ENCODE assay signal across 22 cellular contexts in genomic region chr11:17700991-17701390, GRCh38.
"Had no signal": no experiment of that assay in that cellular context is flagged by ENCODE, and none has a peak within 500 bp of the region (broad histone marks: within the 10 kb centered on the region; RNA-seq: fewer than 3 reads in every experiment).

No MANE protein-coding gene starts in this region.

- H3K4me3 ChIP-seq: colonic mucosa, heart right ventricle, left ventricle myocardium inferior, lung, uterus had no signal

- DNase-seq: activated CD4-positive, alpha-beta T cell treated with anti-CD3 and anti-CD28 coated beads for 36 hours; activated CD4-positive, CD25-positive, alpha-beta regulatory T cell; activated naive CD4-positive, alpha-beta T cell; activated T-cell treated with anti-CD3 and anti-CD28 coated beads for 4 hours; activated T-cell treated with anti-CD3 and anti-CD28 coated beads, Interleukin-2, amount 50 U/mL, for 72 hours; cerebellar nuclear complex; colonic mucosa; effector CD8-positive, alpha-beta T cell; erythroblast; heart right ventricle; left ventricle myocardium inferior; naive B cell; nephron progenitor cell; retina; small intestine; stimulated activated CD4-positive, alpha-beta T cell treated with anti-CD3 and anti-CD28 coated beads, Interleukin-4, amount 100 ng/mL, for 24 hours; T-helper 1 cell; uterus had no signal

- ATAC-seq: activated CD4-positive, alpha-beta T cell treated with anti-CD3 and anti-CD28 coated beads for 36 hours; activated naive CD4-positive, alpha-beta T cell treated with anti-CD3 and anti-CD28 coated beads, Interleukin-2, amount 50 U/mL, for 72 hours; activated T-cell treated with anti-CD3 and anti-CD28 coated beads, Interleukin-2, amount 50 U/mL, for 72 hours; heart right ventricle; sciatic nerve; stimulated activated effector memory CD8-positive, alpha-beta T cell treated with anti-CD3 and anti-CD28 coated beads, Interleukin-12 subunit alpha, Interleukin-12 subunit beta, amount 100 ng/mL, for 72 hours had no signal
